Comparison of ENCODE assay signal across 22 cellular contexts in genomic region chr11:124812876-124813275, GRCh38. TPM values are rescaled to one million over a fixed set of nuclear protein-coding genes. Genes with fewer than 3 reads are reported as not detected.
DNase-seq lines count a peak whose midpoint lies in the region; ATAC-seq and TF ChIP-seq lines count a peak whose summit lies in the region.
"Had no signal": no experiment of that assay in that cellular context is flagged by ENCODE, and none has a peak within 500 bp of the region (broad histone marks: within the 10 kb centered on the region; RNA-seq: fewer than 3 reads in every experiment).

No MANE protein-coding gene starts in this region.

- TF ChIP-seq CTCF in fibroblast of the aortic adventitia (IDR thresholded peaks at IDR 0.05; ENCODE audit: insufficient read depth, low read length) = no peak

- no peak overlapping the region for H3K4me3 ChIP-seq in fibroblast of the aortic adventitia (ENCODE audit: low read depth, low read length)
- H3K4me3 ChIP-seq: cardiac muscle cell, upper lobe of left lung had no signal

- no peak for ATAC-seq in GM21515 (IDR thresholded peaks at IDR 0.05; ENCODE audit: unreplicated experiment)
- ATAC-seq: left colon, sciatic nerve had no signal

- DNase-seq in DMS 273 (lab: John Stamatoyannopoulos, UW; ENCODE audit: unreplicated experiment) (peak; percentile 10), DMS 273 treated with DMSO at 0.1 percent for 48 hours (lab: John Stamatoyannopoulos, UW) (no peak), H4 (ENCODE audit: low spot score) (peak; percentile 29), RPMI7951 (ENCODE audit: low read depth) (peak; percentile 85), fibroblast of the aortic adventitia (ENCODE audit: low read depth) (peak; percentile 56), globus pallidus (ENCODE audit: low spot score) (no peak), NCI-H69 (lab: John Stamatoyannopoulos, UW) (no peak)
- DNase-seq: activated CD4-positive, CD25-positive, alpha-beta regulatory T cell treated with anti-CD3 and anti-CD28 coated beads, Interleukin-2, amount 50 U/mL, for 72 hours; activated naive CD4-positive, alpha-beta T cell treated with anti-CD3 and anti-CD28 coated beads for 36 hours; activated T-cell treated with anti-CD3 and anti-CD28 coated beads, Interleukin-2, amount 50 U/mL, for 24 hours; H7; head of caudate nucleus; KG1; left colon; mesendoderm; NCI-H1930; NCI-H446; NK-92 treated with Interleukin-12 subunit alpha and Interleukin-12 subunit beta, amount 100 ng/mL, for 24 hours; upper lobe of left lung had no signal

RNA-seq across cellular contexts. Expression of gene MSANTD2, which starts 12.7 kb away (rescaled TPM):
- total RNA-seq in H4 (2014; rRNA removed; shearing (Covaris generic)) = 10.7 and 13.2 TPM in 2 replicates
- total RNA-seq in RPMI7951 (2014; rRNA removed; shearing (Covaris generic)) = 9.3 and 15.0 TPM in 2 replicates
- total RNA-seq in fibroblast of the aortic adventitia (ENCODE audit: low replicate concordance) = 10.8 and 15.0 TPM in 2 replicates

RNA-seq across cellular contexts. Expression of gene ESAM, which starts 50.8 kb away (rescaled TPM):
- 0.33 TPM in 1 of 2 replicates, not detected in the other for total RNA-seq in H4 (2014; rRNA removed; shearing (Covaris generic))
- not detected in 2 replicates for total RNA-seq in RPMI7951 (2014; rRNA removed; shearing (Covaris generic))
- total RNA-seq in fibroblast of the aortic adventitia (ENCODE audit: low replicate concordance) = 0.36 and 1.5 TPM in 2 replicates

RNA-seq across cellular contexts. Expression of gene ROBO3, which starts 52.4 kb away (rescaled TPM):
- total RNA-seq in H4 (2014; rRNA removed; shearing (Covaris generic)) = 8.9 and 9.4 TPM in 2 replicates
- 20.3 and 21.7 TPM in 2 replicates for total RNA-seq in RPMI7951 (2014; rRNA removed; shearing (Covaris generic))
- total RNA-seq in fibroblast of the aortic adventitia (ENCODE audit: low replicate concordance) = 11.7 and 13.6 TPM in 2 replicates

Comparison
In these comparisons a context has a peak if more than half of its experiments do, and no peak if none do; other contexts are left out.
1. DNase-seq: peak in DMS 273 (single experiment), H4 (single experiment), RPMI7951 (single experiment) and fibroblast of the aortic adventitia (single experiment); none in DMS 273 treated with DMSO at 0.1 percent for 48 hours (single experiment), globus pallidus (single experiment) and NCI-H69 (single experiment).